Comparison of ENCODE assay signal across 1 cellular context in genomic region chr14:95564060-95564459, GRCh38.
TF ChIP-seq lines count a peak whose summit lies in the region.

No MANE protein-coding gene starts in this region.

TF ChIP-seq in HepG2, 621 proteins besides CTCF, POLR2A, EP300 and RAD21 (continued from another document):
- no peak for TF ChIP-seq PRDM10 (CRISPR knock-in tag; IDR thresholded peaks at IDR 0.05; ENCODE audit: low read depth)
